In genomic region chr12:132218915-132219314, GRCh38 we compare ENCODE assay signal across 9 cellular contexts.
DNase-seq lines count a peak whose midpoint lies in the region; ATAC-seq and TF ChIP-seq lines count a peak whose summit lies in the region.
"Had no signal": no experiment of that assay in that cellular context is flagged by ENCODE, and none has a peak within 500 bp of the region (broad histone marks: within the 10 kb centered on the region; RNA-seq: fewer than 3 reads in every experiment).

No MANE protein-coding gene starts in this region.

- H3K4me3 ChIP-seq in A673 (ENCODE audit: low read depth, low read length, poor library complexity, severe bottlenecking) (no peak overlapping the region), OCI-LY3 (ENCODE audit: low read length) (no peak overlapping the region), ascending aorta (no peak overlapping the region)
- H3K4me3 ChIP-seq: thoracic aorta had no signal

- H3K4me2 ChIP-seq in OCI-LY3 (ENCODE audit: low read length): no peak overlapping the region

- H3K9me3 ChIP-seq in A673 (ENCODE audit: low read depth, low read length, poor library complexity, severe bottlenecking) (no peaks in the 10 kb centered on the region), OCI-LY3 (ENCODE audit: insufficient read depth, low read length) (no peaks in the 10 kb centered on the region), ascending aorta (no peaks in the 10 kb centered on the region)

- TF ChIP-seq CTCF in A673 (conservative IDR thresholded peaks at IDR 0.05; ENCODE audit: low read depth, low read length) (peak; percentile 68), GM10266 (IDR thresholded peaks at IDR 0.05; ENCODE audit: control insufficient read depth, insufficient read depth, low read depth, missing control alignments) (peak; percentile 37), OCI-LY3 (IDR thresholded peaks at IDR 0.05; ENCODE audit: low read depth, low read length) (peak; percentile 33; the same call in 1 of the 2 replicates), ascending aorta (IDR thresholded peaks at IDR 0.05) (peak in 2 of 3 experiments; percentile 10 to 25), mesothelial cell of epicardium (IDR thresholded peaks at IDR 0.05; ENCODE audit: unreplicated experiment) (peak; percentile 23)

- H3K27ac ChIP-seq in A673 (ENCODE audit: low read depth, low read length, poor library complexity, severe bottlenecking) (no peak overlapping the region), OCI-LY3 (ENCODE audit: low read length) (no peak overlapping the region), ascending aorta (no peak overlapping the region)
- H3K27ac ChIP-seq: thoracic aorta had no signal

- no peaks in the 10 kb centered on the region for H4K20me1 ChIP-seq in OCI-LY3 (ENCODE audit: insufficient read depth, low read length)

- H3K27ac Mint-ChIP-seq in mesothelial cell of epicardium: no peak overlapping the region

- H3K9ac ChIP-seq in OCI-LY3 (ENCODE audit: low read length): no peak overlapping the region

- H3K4me1 Mint-ChIP-seq in mesothelial cell of epicardium: peaks cover 4% of the 10 kb centered on the region

- intact Hi-C loops in A673 (cut with micrococcal nuclease; ENCODE audit: unreplicated experiment) (loop anchor here (1.0 kb wide), 1 partner anchor 65 kb away; no protein-coding TSS in a partner anchor), ascending aorta (cut with DNase I) (no loop called here)

- H3K27me3 ChIP-seq in A673 (replicated peaks; ENCODE audit: insufficient read depth, low read depth, low read length, poor library complexity) (no peaks in the 10 kb centered on the region), OCI-LY3 (ENCODE audit: low read depth, low read length) (peaks cover 7% of the 10 kb centered on the region; the same call in 1 of the 2 replicates), ascending aorta (no peaks in the 10 kb centered on the region)

- no peaks in the 10 kb centered on the region for H3K36me3 ChIP-seq in A673 (ENCODE audit: insufficient read depth, low read length, poor library complexity, severe bottlenecking)
- no peaks in the 10 kb centered on the region for H3K36me3 ChIP-seq in OCI-LY3 (replicated peaks; ENCODE audit: low read depth, low read length)
- no peaks in the 10 kb centered on the region for H3K36me3 ChIP-seq in ascending aorta
- H3K36me3 ChIP-seq: thoracic aorta had no signal

- CTCF ChIA-PET in A673 (lab: Charles Lee): interaction anchor here (1.5 kb wide), 1 partner anchor 65 kb away, joined by 8 read pairs; no protein-coding TSS in a partner anchor

- H3K36me3 Mint-ChIP-seq in mesothelial cell of epicardium: no peaks in the 10 kb centered on the region

- H3K79me2 ChIP-seq in OCI-LY3 (ENCODE audit: low read length): no peaks in the 10 kb centered on the region

- DNase-seq in A673 (ENCODE audit: low spot score): peak; percentile 72
- DNase-seq in GM10266 (ENCODE audit: extremely low spot score): no peak
- no peak for DNase-seq in ascending aorta (ENCODE audit: low spot score in 2 of 2)
- no peak for DNase-seq in mesothelial cell of epicardium (ENCODE audit: low spot score in 2 of 2, unreplicated experiment in 2 of 2)

- POLR2A ChIA-PET in A673 (lab: Charles Lee; ENCODE audit: low non-redundant PET): no interaction called here

- H3K27me3 Mint-ChIP-seq in mesothelial cell of epicardium (ENCODE audit: low read depth): peaks cover 62% of the 10 kb centered on the region

- H3K4me3 Mint-ChIP-seq in mesothelial cell of epicardium: no peak overlapping the region

- no peak overlapping the region for H2AFZ ChIP-seq in OCI-LY3 (ENCODE audit: low read depth, low read length)

- H3K9me3 Mint-ChIP-seq in mesothelial cell of epicardium: peaks cover 6% of the 10 kb centered on the region

- H3K4me1 ChIP-seq in A673 (ENCODE audit: insufficient read depth, low read length, poor library complexity, severe bottlenecking): no peaks in the 10 kb centered on the region
- H3K4me1 ChIP-seq in OCI-LY3 (ENCODE audit: low read length): no peaks in the 10 kb centered on the region
- H3K4me1 ChIP-seq in ascending aorta: no peaks in the 10 kb centered on the region

- no TSS peak for BruUV-seq in A673 (replicated peaks; lab: Mats Ljungman, UMichigan)

- ATAC-seq in GM18870 (IDR thresholded peaks at IDR 0.05; ENCODE audit: unreplicated experiment): no peak
- ATAC-seq in HG03097 (IDR thresholded peaks at IDR 0.05; ENCODE audit: low FRiP score, unreplicated experiment): no peak
- no peak for ATAC-seq in GM19351 (IDR thresholded peaks at IDR 0.05; ENCODE audit: unreplicated experiment)

Comparison
In these comparisons a context has a peak if more than half of its experiments do, and no peak if none do; other contexts are left out.
1. CTCF ChIP-seq: peak in every context shown above with its lines; median percentile 68 in A673; 37 in GM10266; 33 in OCI-LY3; 23 in mesothelial cell of epicardium; 18 in ascending aorta.